In the genomic region with DNA sequence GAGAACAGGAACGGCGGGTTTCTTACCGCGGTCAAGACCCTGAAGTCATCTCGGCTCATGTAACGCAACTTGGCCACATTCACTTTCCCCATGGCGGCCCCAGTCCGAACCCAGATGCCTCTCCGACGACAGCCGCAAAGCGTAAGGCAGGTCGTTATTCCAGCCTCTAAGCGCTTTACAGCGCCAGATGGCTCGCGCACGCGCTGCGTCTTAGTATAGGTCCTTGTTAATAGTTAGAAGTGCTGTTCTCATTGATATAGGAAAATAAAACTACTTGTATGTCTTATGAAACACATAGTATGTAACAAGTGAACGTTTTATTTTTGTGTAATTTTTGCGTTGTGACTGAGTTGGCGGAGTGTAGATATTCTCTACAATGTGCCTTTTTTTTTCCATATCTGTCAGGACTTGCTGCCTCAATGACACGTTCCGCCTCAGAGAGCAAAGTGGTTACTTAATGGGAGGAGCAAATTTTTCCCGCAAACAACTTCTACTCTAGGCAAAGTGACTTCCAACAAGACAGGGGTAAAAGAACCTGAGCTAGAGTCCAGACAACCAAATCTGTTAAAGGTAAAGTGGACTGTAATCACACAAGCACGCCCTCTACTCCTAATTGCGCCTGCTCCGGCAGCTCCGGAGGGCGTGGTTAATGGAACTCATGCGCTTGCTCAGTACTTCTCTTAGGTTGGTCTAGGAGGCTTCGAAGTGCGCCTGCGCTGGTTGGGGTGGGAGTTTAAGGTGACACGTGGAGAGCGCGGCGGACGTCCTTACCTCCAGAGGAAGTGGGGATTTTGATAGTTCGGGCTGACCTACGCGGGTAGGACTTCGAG, we compare ENCODE assay signal across 1 cellular context.
TF ChIP-seq lines count a peak whose summit lies in the region.

A gene (minus strand): TSS at position 148 of the 830 bp plus-strand sequence. CDS start 56 bp downstream, at position 92.

TF ChIP-seq in HepG2, 621 proteins besides CTCF, POLR2A, EP300 and RAD21 (continued from another document and continues in another):
- TF ChIP-seq, protein P1, sequence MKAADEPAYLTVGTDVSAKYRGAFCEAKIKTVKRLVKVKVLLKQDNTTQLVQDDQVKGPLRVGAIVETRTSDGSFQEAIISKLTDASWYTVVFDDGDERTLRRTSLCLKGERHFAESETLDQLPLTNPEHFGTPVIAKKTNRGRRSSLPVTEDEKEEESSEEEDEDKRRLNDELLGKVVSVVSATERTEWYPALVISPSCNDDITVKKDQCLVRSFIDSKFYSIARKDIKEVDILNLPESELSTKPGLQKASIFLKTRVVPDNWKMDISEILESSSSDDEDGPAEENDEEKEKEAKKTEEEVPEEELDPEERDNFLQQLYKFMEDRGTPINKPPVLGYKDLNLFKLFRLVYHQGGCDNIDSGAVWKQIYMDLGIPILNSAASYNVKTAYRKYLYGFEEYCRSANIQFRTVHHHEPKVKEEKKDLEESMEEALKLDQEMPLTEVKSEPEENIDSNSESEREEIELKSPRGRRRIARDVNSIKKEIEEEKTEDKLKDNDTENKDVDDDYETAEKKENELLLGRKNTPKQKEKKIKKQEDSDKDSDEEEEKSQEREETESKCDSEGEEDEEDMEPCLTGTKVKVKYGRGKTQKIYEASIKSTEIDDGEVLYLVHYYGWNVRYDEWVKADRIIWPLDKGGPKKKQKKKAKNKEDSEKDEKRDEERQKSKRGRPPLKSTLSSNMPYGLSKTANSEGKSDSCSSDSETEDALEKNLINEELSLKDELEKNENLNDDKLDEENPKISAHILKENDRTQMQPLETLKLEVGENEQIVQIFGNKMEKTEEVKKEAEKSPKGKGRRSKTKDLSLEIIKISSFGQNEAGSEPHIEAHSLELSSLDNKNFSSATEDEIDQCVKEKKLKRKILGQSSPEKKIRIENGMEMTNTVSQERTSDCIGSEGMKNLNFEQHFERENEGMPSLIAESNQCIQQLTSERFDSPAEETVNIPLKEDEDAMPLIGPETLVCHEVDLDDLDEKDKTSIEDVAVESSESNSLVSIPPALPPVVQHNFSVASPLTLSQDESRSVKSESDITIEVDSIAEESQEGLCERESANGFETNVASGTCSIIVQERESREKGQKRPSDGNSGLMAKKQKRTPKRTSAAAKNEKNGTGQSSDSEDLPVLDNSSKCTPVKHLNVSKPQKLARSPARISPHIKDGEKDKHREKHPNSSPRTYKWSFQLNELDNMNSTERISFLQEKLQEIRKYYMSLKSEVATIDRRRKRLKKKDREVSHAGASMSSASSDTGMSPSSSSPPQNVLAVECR (CRISPR knock-in tag; IDR thresholded peaks at IDR 0.05; ENCODE audit: borderline replicate concordance): peak; percentile 75
- TF ChIP-seq ZNF530 (CRISPR knock-in tag; IDR thresholded peaks at IDR 0.05; ENCODE audit: low read depth): no peak
- TF ChIP-seq ZNF431 (CRISPR knock-in tag; IDR thresholded peaks at IDR 0.05; ENCODE audit: borderline replicate concordance, low read depth): peak; percentile 65; the same call in 1 of the 2 replicates
- peak; percentile 74 for TF ChIP-seq ZNF264 (CRISPR knock-in tag; IDR thresholded peaks at IDR 0.05)
- peak; percentile 69; the same call in 1 of the 2 replicates for TF ChIP-seq ZNF569 (CRISPR knock-in tag; IDR thresholded peaks at IDR 0.05; ENCODE audit: borderline replicate concordance)
- TF ChIP-seq, protein P2, sequence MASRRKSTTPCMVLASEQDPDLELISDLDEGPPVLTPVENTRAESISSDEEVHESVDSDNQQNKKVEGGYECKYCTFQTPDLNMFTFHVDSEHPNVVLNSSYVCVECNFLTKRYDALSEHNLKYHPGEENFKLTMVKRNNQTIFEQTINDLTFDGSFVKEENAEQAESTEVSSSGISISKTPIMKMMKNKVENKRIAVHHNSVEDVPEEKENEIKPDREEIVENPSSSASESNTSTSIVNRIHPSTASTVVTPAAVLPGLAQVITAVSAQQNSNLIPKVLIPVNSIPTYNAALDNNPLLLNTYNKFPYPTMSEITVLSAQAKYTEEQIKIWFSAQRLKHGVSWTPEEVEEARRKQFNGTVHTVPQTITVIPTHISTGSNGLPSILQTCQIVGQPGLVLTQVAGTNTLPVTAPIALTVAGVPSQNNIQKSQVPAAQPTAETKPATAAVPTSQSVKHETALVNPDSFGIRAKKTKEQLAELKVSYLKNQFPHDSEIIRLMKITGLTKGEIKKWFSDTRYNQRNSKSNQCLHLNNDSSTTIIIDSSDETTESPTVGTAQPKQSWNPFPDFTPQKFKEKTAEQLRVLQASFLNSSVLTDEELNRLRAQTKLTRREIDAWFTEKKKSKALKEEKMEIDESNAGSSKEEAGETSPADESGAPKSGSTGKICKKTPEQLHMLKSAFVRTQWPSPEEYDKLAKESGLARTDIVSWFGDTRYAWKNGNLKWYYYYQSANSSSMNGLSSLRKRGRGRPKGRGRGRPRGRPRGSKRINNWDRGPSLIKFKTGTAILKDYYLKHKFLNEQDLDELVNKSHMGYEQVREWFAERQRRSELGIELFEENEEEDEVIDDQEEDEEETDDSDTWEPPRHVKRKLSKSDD (CRISPR knock-in tag; IDR thresholded peaks at IDR 0.05; ENCODE audit: low read depth): no peak; the same call in 1 of the 2 replicates
- TF ChIP-seq, protein P3, sequence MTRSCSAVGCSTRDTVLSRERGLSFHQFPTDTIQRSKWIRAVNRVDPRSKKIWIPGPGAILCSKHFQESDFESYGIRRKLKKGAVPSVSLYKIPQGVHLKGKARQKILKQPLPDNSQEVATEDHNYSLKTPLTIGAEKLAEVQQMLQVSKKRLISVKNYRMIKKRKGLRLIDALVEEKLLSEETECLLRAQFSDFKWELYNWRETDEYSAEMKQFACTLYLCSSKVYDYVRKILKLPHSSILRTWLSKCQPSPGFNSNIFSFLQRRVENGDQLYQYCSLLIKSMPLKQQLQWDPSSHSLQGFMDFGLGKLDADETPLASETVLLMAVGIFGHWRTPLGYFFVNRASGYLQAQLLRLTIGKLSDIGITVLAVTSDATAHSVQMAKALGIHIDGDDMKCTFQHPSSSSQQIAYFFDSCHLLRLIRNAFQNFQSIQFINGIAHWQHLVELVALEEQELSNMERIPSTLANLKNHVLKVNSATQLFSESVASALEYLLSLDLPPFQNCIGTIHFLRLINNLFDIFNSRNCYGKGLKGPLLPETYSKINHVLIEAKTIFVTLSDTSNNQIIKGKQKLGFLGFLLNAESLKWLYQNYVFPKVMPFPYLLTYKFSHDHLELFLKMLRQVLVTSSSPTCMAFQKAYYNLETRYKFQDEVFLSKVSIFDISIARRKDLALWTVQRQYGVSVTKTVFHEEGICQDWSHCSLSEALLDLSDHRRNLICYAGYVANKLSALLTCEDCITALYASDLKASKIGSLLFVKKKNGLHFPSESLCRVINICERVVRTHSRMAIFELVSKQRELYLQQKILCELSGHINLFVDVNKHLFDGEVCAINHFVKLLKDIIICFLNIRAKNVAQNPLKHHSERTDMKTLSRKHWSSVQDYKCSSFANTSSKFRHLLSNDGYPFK (CRISPR knock-in tag; IDR thresholded peaks at IDR 0.05; ENCODE audit: borderline replicate concordance): peak; percentile 26; the same call in 1 of the 2 replicates
- peak; percentile 96; the same call in 1 of the 2 replicates for TF ChIP-seq ZNF879 (CRISPR knock-in tag; IDR thresholded peaks at IDR 0.05)
- TF ChIP-seq AGO1 (IDR thresholded peaks at IDR 0.05; ENCODE audit: low read depth, low read length, poor library complexity, severe bottlenecking): no peak
- TF ChIP-seq KDM5B (CRISPR knock-in tag; IDR thresholded peaks at IDR 0.05; ENCODE audit: borderline replicate concordance): peak; percentile 83
- TF ChIP-seq, protein P4, sequence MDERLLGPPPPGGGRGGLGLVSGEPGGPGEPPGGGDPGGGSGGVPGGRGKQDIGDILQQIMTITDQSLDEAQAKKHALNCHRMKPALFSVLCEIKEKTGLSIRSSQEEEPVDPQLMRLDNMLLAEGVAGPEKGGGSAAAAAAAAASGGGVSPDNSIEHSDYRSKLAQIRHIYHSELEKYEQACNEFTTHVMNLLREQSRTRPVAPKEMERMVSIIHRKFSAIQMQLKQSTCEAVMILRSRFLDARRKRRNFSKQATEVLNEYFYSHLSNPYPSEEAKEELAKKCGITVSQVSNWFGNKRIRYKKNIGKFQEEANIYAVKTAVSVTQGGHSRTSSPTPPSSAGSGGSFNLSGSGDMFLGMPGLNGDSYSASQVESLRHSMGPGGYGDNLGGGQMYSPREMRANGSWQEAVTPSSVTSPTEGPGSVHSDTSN (CRISPR knock-in tag; IDR thresholded peaks at IDR 0.05): no peak
- TF ChIP-seq ZSCAN29 (CRISPR knock-in tag; conservative IDR thresholded peaks at IDR 0.05): no peak
- TF ChIP-seq, protein P5, sequence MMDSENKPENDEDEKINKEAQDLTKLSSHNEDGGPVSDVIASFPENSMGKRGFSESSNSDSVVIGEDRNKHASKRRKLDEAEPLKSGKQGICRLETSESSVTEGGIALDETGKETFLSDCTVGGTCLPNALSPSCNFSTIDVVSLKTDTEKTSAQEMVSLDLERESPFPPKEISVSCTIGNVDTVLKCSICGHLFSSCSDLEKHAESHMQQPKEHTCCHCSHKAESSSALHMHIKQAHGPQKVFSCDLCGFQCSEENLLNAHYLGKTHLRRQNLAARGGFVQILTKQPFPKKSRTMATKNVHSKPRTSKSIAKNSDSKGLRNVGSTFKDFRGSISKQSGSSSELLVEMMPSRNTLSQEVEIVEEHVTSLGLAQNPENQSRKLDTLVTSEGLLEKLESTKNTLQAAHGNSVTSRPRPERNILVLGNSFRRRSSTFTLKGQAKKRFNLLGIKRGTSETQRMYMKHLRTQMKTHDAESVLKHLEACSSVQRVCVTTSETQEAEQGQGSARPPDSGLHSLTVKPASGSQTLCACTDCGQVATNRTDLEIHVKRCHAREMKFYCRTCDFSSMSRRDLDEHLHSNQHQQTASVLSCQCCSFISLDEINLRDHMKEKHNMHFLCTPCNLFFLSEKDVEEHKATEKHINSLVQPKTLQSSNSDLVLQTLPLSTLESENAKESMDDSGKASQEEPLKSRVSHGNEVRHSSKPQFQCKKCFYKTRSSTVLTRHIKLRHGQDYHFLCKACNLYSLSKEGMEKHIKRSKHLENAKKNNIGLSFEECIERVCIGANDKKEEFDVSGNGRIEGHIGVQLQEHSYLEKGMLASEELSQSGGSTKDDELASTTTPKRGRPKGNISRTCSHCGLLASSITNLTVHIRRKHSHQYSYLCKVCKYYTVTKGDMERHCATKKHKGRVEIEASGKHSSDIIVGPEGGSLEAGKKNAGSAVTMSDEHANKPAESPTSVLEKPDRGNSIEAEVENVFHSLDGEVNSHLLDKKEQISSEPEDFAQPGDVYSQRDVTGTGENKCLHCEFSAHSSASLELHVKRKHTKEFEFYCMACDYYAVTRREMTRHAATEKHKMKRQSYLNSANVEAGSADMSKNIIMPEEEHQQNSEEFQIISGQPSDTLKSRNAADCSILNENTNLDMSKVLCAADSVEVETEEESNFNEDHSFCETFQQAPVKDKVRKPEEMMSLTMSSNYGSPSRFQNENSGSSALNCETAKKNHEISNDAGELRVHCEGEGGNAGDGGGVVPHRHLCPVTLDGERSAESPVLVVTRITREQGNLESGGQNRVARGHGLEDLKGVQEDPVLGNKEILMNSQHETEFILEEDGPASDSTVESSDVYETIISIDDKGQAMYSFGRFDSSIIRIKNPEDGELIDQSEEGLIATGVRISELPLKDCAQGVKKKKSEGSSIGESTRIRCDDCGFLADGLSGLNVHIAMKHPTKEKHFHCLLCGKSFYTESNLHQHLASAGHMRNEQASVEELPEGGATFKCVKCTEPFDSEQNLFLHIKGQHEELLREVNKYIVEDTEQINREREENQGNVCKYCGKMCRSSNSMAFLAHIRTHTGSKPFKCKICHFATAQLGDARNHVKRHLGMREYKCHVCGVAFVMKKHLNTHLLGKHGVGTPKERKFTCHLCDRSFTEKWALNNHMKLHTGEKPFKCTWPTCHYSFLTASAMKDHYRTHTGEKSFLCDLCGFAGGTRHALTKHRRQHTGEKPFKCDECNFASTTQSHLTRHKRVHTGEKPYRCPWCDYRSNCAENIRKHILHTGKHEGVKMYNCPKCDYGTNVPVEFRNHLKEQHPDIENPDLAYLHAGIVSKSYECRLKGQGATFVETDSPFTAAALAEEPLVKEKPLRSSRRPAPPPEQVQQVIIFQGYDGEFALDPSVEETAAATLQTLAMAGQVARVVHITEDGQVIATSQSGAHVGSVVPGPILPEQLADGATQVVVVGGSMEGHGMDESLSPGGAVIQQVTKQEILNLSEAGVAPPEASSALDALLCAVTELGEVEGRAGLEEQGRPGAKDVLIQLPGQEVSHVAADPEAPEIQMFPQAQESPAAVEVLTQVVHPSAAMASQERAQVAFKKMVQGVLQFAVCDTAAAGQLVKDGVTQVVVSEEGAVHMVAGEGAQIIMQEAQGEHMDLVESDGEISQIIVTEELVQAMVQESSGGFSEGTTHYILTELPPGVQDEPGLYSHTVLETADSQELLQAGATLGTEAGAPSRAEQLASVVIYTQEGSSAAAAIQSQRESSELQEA (CRISPR knock-in tag; IDR thresholded peaks at IDR 0.05; ENCODE audit: not compliant biosample characterization): peak; percentile 33
- TF ChIP-seq, protein P6, sequence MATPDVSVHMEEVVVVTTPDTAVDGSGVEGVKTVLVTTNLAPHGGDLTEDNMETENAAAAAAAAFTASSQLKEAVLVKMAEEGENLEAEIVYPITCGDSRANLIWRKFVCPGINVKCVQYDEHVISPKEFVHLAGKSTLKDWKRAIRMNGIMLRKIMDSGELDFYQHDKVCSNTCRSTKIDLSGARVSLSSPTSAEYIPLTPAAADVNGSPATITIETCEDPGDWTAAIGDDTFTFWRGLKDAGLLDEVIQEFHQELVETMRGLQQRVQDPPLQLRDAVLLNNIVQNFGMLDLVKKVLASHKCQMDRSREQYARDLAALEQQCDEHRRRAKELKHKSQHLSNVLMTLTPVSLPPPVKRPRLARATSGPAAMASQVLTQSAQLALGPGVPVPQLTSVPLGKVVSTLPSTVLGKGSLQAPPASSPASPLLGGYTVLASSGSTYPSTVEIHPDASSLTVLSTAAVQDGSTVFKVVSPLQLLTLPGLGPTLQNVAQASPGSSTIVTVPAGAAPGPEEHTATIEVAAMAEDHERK (CRISPR knock-in tag; IDR thresholded peaks at IDR 0.05; ENCODE audit: low read depth): peak; percentile 20; the same call in 1 of the 2 replicates
- TF ChIP-seq U2AF2 (IDR thresholded peaks at IDR 0.05; ENCODE audit: low read depth, low read length): no peak
- TF ChIP-seq SP2 (CRISPR knock-in tag; IDR thresholded peaks at IDR 0.05): 0 out of 2 replicates have a peak, but pooled peaks have one; percentile 19
- peak; percentile 61 for TF ChIP-seq GABPB1 (CRISPR knock-in tag; IDR thresholded peaks at IDR 0.05)
- TF ChIP-seq ZNF564 (CRISPR knock-in tag; IDR thresholded peaks at IDR 0.05): peak; percentile 21; the same call in 1 of the 2 replicates
- TF ChIP-seq KLF6 (CRISPR knock-in tag; IDR thresholded peaks at IDR 0.05): peak; percentile 32; the same call in 1 of the 2 replicates
- TF ChIP-seq ZNF841 (CRISPR knock-in tag; IDR thresholded peaks at IDR 0.05; ENCODE audit: borderline replicate concordance): no peak
- TF ChIP-seq, protein P7, sequence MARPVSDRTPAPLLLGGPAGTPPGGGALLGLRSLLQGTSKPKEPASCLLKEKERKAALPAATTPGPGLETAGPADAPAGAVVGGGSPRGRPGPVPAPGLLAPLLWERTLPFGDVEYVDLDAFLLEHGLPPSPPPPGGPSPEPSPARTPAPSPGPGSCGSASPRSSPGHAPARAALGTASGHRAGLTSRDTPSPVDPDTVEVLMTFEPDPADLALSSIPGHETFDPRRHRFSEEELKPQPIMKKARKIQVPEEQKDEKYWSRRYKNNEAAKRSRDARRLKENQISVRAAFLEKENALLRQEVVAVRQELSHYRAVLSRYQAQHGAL (CRISPR knock-in tag; IDR thresholded peaks at IDR 0.05; ENCODE audit: not compliant biosample characterization): peak; percentile 73
- TF ChIP-seq ZC3H4 (CRISPR knock-in tag; IDR thresholded peaks at IDR 0.05; ENCODE audit: borderline replicate concordance): no peak
- TF ChIP-seq MLLT10 (CRISPR knock-in tag; IDR thresholded peaks at IDR 0.05): no peak
- no peak for TF ChIP-seq SAFB2 (CRISPR knock-in tag; IDR thresholded peaks at IDR 0.05; ENCODE audit: borderline replicate concordance, low read depth)
- no peak for TF ChIP-seq ZNF33A (CRISPR knock-in tag; IDR thresholded peaks at IDR 0.05; ENCODE audit: borderline replicate concordance)
- TF ChIP-seq RELA (CRISPR knock-in tag; IDR thresholded peaks at IDR 0.05): no peak
- TF ChIP-seq GFI1 (CRISPR knock-in tag; IDR thresholded peaks at IDR 0.05; ENCODE audit: borderline replicate concordance): 0 out of 2 replicates have a peak, but pooled peaks have one; percentile 12
- TF ChIP-seq ZNF629 (CRISPR knock-in tag; conservative IDR thresholded peaks at IDR 0.05): peak; percentile 46
